Comparison of ENCODE assay signal across 1 cellular context in genomic region chr20:36924167-36925045, GRCh38.
TF ChIP-seq lines count a peak whose summit lies in the region.

No MANE protein-coding gene starts in this region.

TF ChIP-seq in K562, 482 proteins besides CTCF, POLR2A, EP300 and RAD21 (continued from another document and continues in another):
- no peak for TF ChIP-seq ZNF511 (CRISPR knock-in tag; IDR thresholded peaks at IDR 0.05)
- TF ChIP-seq XRCC4 (IDR thresholded peaks at IDR 0.05; ENCODE audit: extremely low read depth, insufficient read depth, insufficient read length), result no peak
- TF ChIP-seq ZNF239 (CRISPR knock-in tag; IDR thresholded peaks at IDR 0.05), result no peak
- no peak for TF ChIP-seq ZNF347 (CRISPR knock-in tag; IDR thresholded peaks at IDR 0.05; ENCODE audit: low read depth)
- TF ChIP-seq ELF1 (tag; IDR thresholded peaks at IDR 0.05), result no peak
- TF ChIP-seq ZNF766 (CRISPR knock-in tag; conservative IDR thresholded peaks at IDR 0.05), result no peak
- TF ChIP-seq ZC3H4 (CRISPR knock-in tag; IDR thresholded peaks at IDR 0.05; ENCODE audit: borderline replicate concordance), result no peak
- TF ChIP-seq SNRNP70 (optimal IDR thresholded peaks at IDR 0.05; ENCODE audit: low read depth, low read length), result no peak
- no peak for TF ChIP-seq ZNF79 (CRISPR knock-in tag; IDR thresholded peaks at IDR 0.05; ENCODE audit: low read depth)
- peak; percentile 75; the same call in 1 of the 2 replicates for TF ChIP-seq ZNF316 (IDR thresholded peaks at IDR 0.05)
- TF ChIP-seq ZNF707 (CRISPR knock-in tag; conservative IDR thresholded peaks at IDR 0.05), result no peak
- TF ChIP-seq TEAD2 (tag; IDR thresholded peaks at IDR 0.05), result no peak
- TF ChIP-seq ZNF274 (IDR thresholded peaks at IDR 0.05; ENCODE audit: borderline replicate concordance, low read depth, low read length), result no peak
- TF ChIP-seq SP1 (CRISPR knock-in tag; IDR thresholded peaks at IDR 0.05), result 0 out of 2 replicates have a peak, but pooled peaks have one; percentile 29
- TF ChIP-seq GTF3C2 (IDR thresholded peaks at IDR 0.05; ENCODE audit: borderline replicate concordance, extremely low read depth, insufficient read length), result no peak
- TF ChIP-seq ZFX (CRISPR knock-in tag; IDR thresholded peaks at IDR 0.05), result no peak
- TF ChIP-seq RBM14 (IDR thresholded peaks at IDR 0.05; ENCODE audit: borderline replicate concordance, insufficient read depth, low read depth, low read length), result no peak
- peak; percentile 46; the same call in 1 of the 2 replicates for TF ChIP-seq ZBTB40 (IDR thresholded peaks at IDR 0.05)
- no peak for TF ChIP-seq ZBTB40 (CRISPR knock-in tag; IDR thresholded peaks at IDR 0.05)
- no peak for TF ChIP-seq ZBTB8A (IDR thresholded peaks at IDR 0.05; ENCODE audit: partially characterized antibody)
- no peak for TF ChIP-seq E2F8 (IDR thresholded peaks at IDR 0.05; ENCODE audit: low read depth, partially characterized antibody)
- TF ChIP-seq MBD2 (IDR thresholded peaks at IDR 0.05; ENCODE audit: borderline replicate concordance, low read depth), result no peak
- TF ChIP-seq ZBTB12 (CRISPR knock-in tag; IDR thresholded peaks at IDR 0.05), result no peak
- TF ChIP-seq ZBTB9 (CRISPR knock-in tag; IDR thresholded peaks at IDR 0.05), result no peak
- TF ChIP-seq ARHGAP35 (IDR thresholded peaks at IDR 0.05; ENCODE audit: partially characterized antibody), result peak; percentile 70
- TF ChIP-seq MCM7 (IDR thresholded peaks at IDR 0.05), result peak in 1 of 2 experiments; percentile 80; a peak in 1 of 4 replicates
- no peak for TF ChIP-seq PHF21A (IDR thresholded peaks at IDR 0.05; ENCODE audit: borderline replicate concordance, low read depth)
- no peak for TF ChIP-seq RERE (CRISPR knock-in tag; IDR thresholded peaks at IDR 0.05; ENCODE audit: borderline replicate concordance)
- TF ChIP-seq ZBTB2 (IDR thresholded peaks at IDR 0.05), result peak; percentile 80
- peak; percentile 84; the same call in 1 of the 2 replicates for TF ChIP-seq HDGF (IDR thresholded peaks at IDR 0.05)
- TF ChIP-seq SLC30A9 (CRISPR knock-in tag; IDR thresholded peaks at IDR 0.05), result no peak
- TF ChIP-seq WHSC1 (IDR thresholded peaks at IDR 0.05; ENCODE audit: low read length), result no peak
- no peak for TF ChIP-seq NFIX (CRISPR knock-in tag; IDR thresholded peaks at IDR 0.05; ENCODE audit: low read depth)
